In the genomic region with DNA sequence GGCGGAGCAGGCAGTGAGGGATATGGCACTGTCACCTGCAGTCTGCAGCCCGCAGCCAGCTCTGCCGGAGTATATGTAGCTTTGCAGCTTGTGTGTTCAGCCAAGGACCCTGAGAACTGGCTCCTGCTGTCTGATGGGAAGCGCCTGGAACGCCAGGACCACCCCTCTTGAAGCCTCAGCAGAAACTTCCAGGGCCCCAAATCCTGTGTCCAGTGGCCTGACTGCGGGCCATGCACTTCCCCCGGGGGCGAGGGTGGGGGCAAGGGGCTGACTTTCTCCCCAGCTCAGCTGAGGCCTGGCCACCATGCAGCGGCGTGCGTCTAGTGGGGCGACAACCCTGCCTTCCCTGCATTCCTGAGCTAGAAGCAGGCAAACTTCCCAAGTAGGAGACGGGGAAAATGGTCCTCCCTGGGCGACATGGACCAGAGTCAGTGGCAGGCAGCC, we compare ENCODE assay signal across 9 cellular contexts. TPM values are rescaled to one million over a fixed set of nuclear protein-coding genes. Genes with fewer than 3 reads are reported as not detected.
DNase-seq lines count a peak whose midpoint lies in the region; ATAC-seq, FAIRE-seq and TF ChIP-seq lines count a peak whose summit lies in the region.
"Had no signal": no experiment of that assay in that cellular context is flagged by ENCODE, and none has a peak within 500 bp of the region (broad histone marks: within the 10 kb centered on the region; RNA-seq: fewer than 3 reads in every experiment).

No MANE protein-coding gene starts in this region.

- H4K20me1 ChIP-seq in hepatocyte (ENCODE audit: insufficient read depth, poor library complexity, severe bottlenecking), result peaks cover 29% of the 10 kb centered on the region

- H2AFZ ChIP-seq in hepatocyte, result peak overlapping the region; percentile 52

- peaks cover 6% of the 10 kb centered on the region; the same call in 1 of the 2 replicates for H3K4me1 ChIP-seq in HAP-1
- H3K4me1 ChIP-seq in hepatocyte (ENCODE audit: insufficient read depth), result peaks cover 37% of the 10 kb centered on the region
- peaks cover 0 to 16% of the 10 kb centered on the region in 2 donors for H3K4me1 ChIP-seq in small intestine (ENCODE audit: control insufficient read depth in 2 of 2, insufficient read depth in 1 of 2, low read depth in 1 of 2, low read length in 1 of 2)

- DNase-seq in HAP-1 (ENCODE audit: low spot score in 2 of 2) (no peak), hepatocyte (ENCODE audit: low spot score) (no peak), small intestine (no peak), NCI-H226 (no peak)
- no peak for DNase-seq in activated CD4-positive, alpha-beta memory T cell treated with anti-CD3 and anti-CD28 coated beads, Interleukin-2, amount 10 ng/mL, durations not matched to agents 7 days and 5 days
- DNase-seq in activated CD4-positive, CD25-positive, alpha-beta regulatory T cell treated with anti-CD3 and anti-CD28 coated beads, Interleukin-2, amount 50 U/mL, for 72 hours, result no peak

- CTCF ChIA-PET in activated CD4-positive, alpha-beta memory T cell treated with anti-CD3 and anti-CD28 coated beads, Interleukin-2, amount 10 ng/mL, durations not matched to agents 7 days and 5 days (lab: Charles Lee), result interaction anchor here (0.8 to 3.5 kb wide), 17 partner anchors 9 to 341 kb away, joined by 3 to 23 read pairs (median 4); a partner anchor contains a TSS

- no peaks in the 10 kb centered on the region for H3K27me3 Mint-ChIP-seq in activated CD4-positive, alpha-beta memory T cell treated with anti-CD3 and anti-CD28 coated beads, Interleukin-2, amount 10 ng/mL, durations not matched to agents 7 days and 5 days

- H3K4me3 Mint-ChIP-seq in activated CD4-positive, alpha-beta memory T cell treated with anti-CD3 and anti-CD28 coated beads, Interleukin-2, amount 10 ng/mL, durations not matched to agents 7 days and 5 days, result peak overlapping the region; percentile 78

- peak overlapping the region; percentile 98 for H3K4me2 ChIP-seq in hepatocyte

- ATAC-seq in HG03108 (IDR thresholded peaks at IDR 0.05; ENCODE audit: unreplicated experiment), result no peak
- ATAC-seq in GM21786 (IDR thresholded peaks at IDR 0.05; ENCODE audit: unreplicated experiment), result no peak

- H3K4me3 ChIP-seq in HAP-1, result peak overlapping the region; percentile 87
- peak overlapping the region; percentile 53 for H3K4me3 ChIP-seq in hepatocyte
- H3K4me3 ChIP-seq in small intestine (ENCODE audit: low read depth in 1 of 2, low read length in 2 of 2), result peak overlapping the region; percentile 33 to 68

- H3K27ac Mint-ChIP-seq in activated CD4-positive, alpha-beta memory T cell treated with anti-CD3 and anti-CD28 coated beads, Interleukin-2, amount 10 ng/mL, durations not matched to agents 7 days and 5 days, result peak overlapping the region; percentile 70

- TF ChIP-seq CTCF in hepatocyte (IDR thresholded peaks at IDR 0.05; ENCODE audit: poor library complexity), result no peak

- no peaks in the 10 kb centered on the region for H3K9me3 ChIP-seq in HAP-1
- H3K9me3 ChIP-seq in hepatocyte (ENCODE audit: low read depth), result no peaks in the 10 kb centered on the region
- no peaks in the 10 kb centered on the region for H3K9me3 ChIP-seq in small intestine (ENCODE audit: control insufficient read depth, low read depth)

- WGBS in hepatocyte (ENCODE audit: low lambda C conversion rate, missing lambda C conversion rate), result 49% methylated on average over 12 of the region's 14 CpGs
- 38 to 54% (median 49%) methylated on average over 9 to 14 of the region's 14 CpGs for WGBS in small intestine, 3 donors

- H3K9me3 Mint-ChIP-seq in activated CD4-positive, alpha-beta memory T cell treated with anti-CD3 and anti-CD28 coated beads, Interleukin-2, amount 10 ng/mL, durations not matched to agents 7 days and 5 days, result no peaks in the 10 kb centered on the region

- POLR2A ChIA-PET in activated CD4-positive, alpha-beta memory T cell treated with anti-CD3 and anti-CD28 coated beads, Interleukin-2, amount 10 ng/mL, durations not matched to agents 7 days and 5 days (lab: Charles Lee), result interaction anchor here (0.6 to 2.5 kb wide), 19 partner anchors 9 to 339 kb away, joined by 3 to 29 read pairs (median 6); a partner anchor contains a TSS

- H3K36me3 ChIP-seq in HAP-1 (replicated peaks), result no peaks in the 10 kb centered on the region; the same call in 1 of the 2 replicates
- no peaks in the 10 kb centered on the region for H3K36me3 ChIP-seq in hepatocyte (replicated peaks; ENCODE audit: insufficient read depth, low read depth)
- H3K36me3 ChIP-seq in small intestine (ENCODE audit: control insufficient read depth in 2 of 2, insufficient read depth in 2 of 2, low read length in 2 of 2), result no peaks in the 10 kb centered on the region

- H3K9me2 ChIP-seq in hepatocyte (replicated peaks; ENCODE audit: insufficient read depth), result no peaks in the 10 kb centered on the region

- H3K27ac ChIP-seq in hepatocyte (peak overlapping the region; percentile 95), small intestine (ENCODE audit: low read depth in 1 of 2, low read length in 1 of 2) (peak overlapping the region; percentile 77 to 86)

- peaks cover 42% of the 10 kb centered on the region for H3K4me1 Mint-ChIP-seq in activated CD4-positive, alpha-beta memory T cell treated with anti-CD3 and anti-CD28 coated beads, Interleukin-2, amount 10 ng/mL, durations not matched to agents 7 days and 5 days

- no peak for FAIRE-seq in small intestine (lab: Jason Lieb, UNC)
- FAIRE-seq: colon had no signal

- peaks cover 3% of the 10 kb centered on the region for H3K36me3 Mint-ChIP-seq in activated CD4-positive, alpha-beta memory T cell treated with anti-CD3 and anti-CD28 coated beads, Interleukin-2, amount 10 ng/mL, durations not matched to agents 7 days and 5 days (ENCODE audit: low read depth)

- in situ Hi-C loops in HAP-1 (cut with MboI; ENCODE audit: low sequenced_read_pairs), result no loop called here

- H3K27me3 ChIP-seq in HAP-1 (ENCODE audit: low read depth), result no peaks in the 10 kb centered on the region
- no peaks in the 10 kb centered on the region for H3K27me3 ChIP-seq in hepatocyte
- no peaks in the 10 kb centered on the region for H3K27me3 ChIP-seq in small intestine (ENCODE audit: control insufficient read depth in 2 of 2, insufficient read depth in 2 of 2, low read length in 2 of 2)

- peaks cover 80% of the 10 kb centered on the region for H3K79me2 ChIP-seq in hepatocyte

RNA-seq across cellular contexts. Expression of a gene that starts 32.3 kb away (rescaled TPM):
- total RNA-seq in activated CD4-positive, alpha-beta memory T cell treated with anti-CD3 and anti-CD28 coated beads, Interleukin-2, amount 10 ng/mL, durations not matched to agents 7 days and 5 days, result 10 to 100 TPM; 19.2 to 19.6 TPM
- total RNA-seq in hepatocyte, result 46.2 and 54.7 TPM in 2 replicates
- polyA plus RNA-seq in hepatocyte, result 62.9 and 64.0 TPM in 2 replicates
- 10 to 100 TPM; 17.3 to 28.3 (median 25.0) TPM for polyA plus RNA-seq in small intestine
